ENCODE assay signal across 17 cellular contexts in the genomic region with DNA sequence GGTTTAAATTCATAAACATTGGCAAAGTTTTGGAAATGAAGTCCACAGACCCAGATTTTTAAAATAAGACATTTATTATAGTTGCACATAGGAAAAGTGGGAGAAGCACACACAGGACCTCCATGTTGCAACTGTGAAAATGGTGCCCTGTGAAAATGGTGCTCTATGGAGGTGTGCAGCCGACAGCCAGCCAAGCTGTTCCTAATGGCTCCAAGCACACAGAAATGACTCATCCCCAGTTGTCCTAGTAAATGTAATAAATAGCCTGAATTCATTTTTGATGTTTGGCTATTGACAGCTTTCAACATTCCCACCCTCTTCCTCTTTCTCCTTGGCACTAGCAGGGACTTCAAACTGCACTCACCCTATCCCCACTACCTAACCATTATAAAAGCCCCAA.
"Had no signal": no experiment of that assay in that cellular context is flagged by ENCODE, and none has a peak within 500 bp of the region (broad histone marks: within the 10 kb centered on the region; RNA-seq: fewer than 3 reads in every experiment).

No MANE protein-coding gene starts in this region.

- FAIRE-seq: RCC 7860 had no signal

- H3K4me3 ChIP-seq: cardiac muscle cell had no signal

- H3K36me3 ChIP-seq: cardiac muscle cell had no signal

- ATAC-seq: activated CD4-positive, CD25-positive, alpha-beta regulatory T cell treated with anti-CD3 and anti-CD28 coated beads, Interleukin-2, amount 50 U/mL, for 24 hours; activated CD8-positive, alpha-beta T cell treated with anti-CD3 and anti-CD28 coated beads, Interleukin-2, amount 10 ng/mL, durations not matched to agents 7 days and 5 days had no signal

- DNase-seq: activated CD4-positive, alpha-beta T cell treated with anti-CD3 and anti-CD28 coated beads for 4 hours; activated CD4-positive, alpha-beta T cell treated with anti-CD3 and anti-CD28 coated beads, Interleukin-2, amount 50 U/mL, for 4 hours; activated CD8-positive, alpha-beta T cell treated with anti-CD3 and anti-CD28 coated beads, Interleukin-2, amount 10 ng/mL, durations not matched to agents 7 days and 5 days; activated effector memory CD4-positive, alpha-beta T cell treated with Interleukin-2 at 50 U/mL for 16 hours; activated naive CD4-positive, alpha-beta T cell; activated T-cell treated with anti-CD3 and anti-CD28 coated beads, Interleukin-2, amount 50 U/mL, for 24 hours; Kasumi-1; MM.1S; NCI-H1105 treated with DMSO at 0.1 percent for 48 hours; NCI-H1436 treated with DMSO at 0.1 percent for 48 hours; NCI-H187; NCI-H2081; NCI-H510A treated with DMSO at 0.1 percent for 48 hours; SHP77 treated with DMSO at 0.1 percent for 48 hours had no signal

- H3K27ac ChIP-seq: cardiac muscle cell had no signal

- H3K27me3 ChIP-seq: cardiac muscle cell had no signal
